ENCODE assay signal across 21 cellular contexts in the genomic region with DNA sequence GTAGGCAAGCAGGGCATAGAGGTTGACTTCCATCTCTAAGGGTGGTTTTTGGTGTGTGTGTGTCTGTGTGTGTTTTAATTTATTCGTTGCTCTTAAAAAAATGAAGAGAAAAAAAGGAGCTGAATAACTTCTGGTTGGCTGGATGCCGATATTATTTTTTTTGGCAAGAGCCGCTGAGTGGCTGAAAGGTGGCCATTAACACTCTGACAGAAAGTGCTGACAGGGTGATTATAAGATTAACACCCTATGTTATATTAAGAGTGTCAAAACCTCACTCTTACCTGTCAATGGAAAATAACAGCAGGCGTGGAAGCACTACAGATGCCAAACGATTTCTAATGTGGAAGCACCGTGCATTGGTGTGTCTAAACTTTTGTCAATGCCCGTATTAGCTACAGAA.
"Had no signal": no experiment of that assay in that cellular context is flagged by ENCODE, and none has a peak within 500 bp of the region (broad histone marks: within the 10 kb centered on the region; RNA-seq: fewer than 3 reads in every experiment).

No MANE protein-coding gene starts in this region.

- H3K4me2 ChIP-seq: hepatocyte had no signal

- DNase-seq: erythroblast; foreskin keratinocyte; kidney; left colon; mammary epithelial cell; mucosa of descending colon; naive thymus-derived CD8-positive, alpha-beta T cell; pancreas; spleen; stimulated activated CD4-positive, alpha-beta T cell treated with anti-CD3 and anti-CD28 coated beads, Interleukin-15, amount 100 ng/mL, for 24 hours; stimulated activated CD4-positive, alpha-beta T cell treated with anti-CD3 and anti-CD28 coated beads, Interleukin-1b, Interleukin-23, amount 100 ng/mL, for 48 hours; stimulated activated CD4-positive, alpha-beta T cell treated with anti-CD3 and anti-CD28 coated beads, Interleukin-4, amount 100 ng/mL, for 24 hours; tibial artery; upper lobe of left lung; uterus had no signal

- H3K79me2 ChIP-seq: hepatocyte had no signal

- H3K4me3 Mint-ChIP-seq: naive thymus-derived CD8-positive, alpha-beta T cell; neural crest cell; stimulated activated memory B cell treated with anti-CD40 and anti-IgM and Interleukin-4, amounts not matched to agents 10 μg/mL and 1 μg/mL and 100 μg/mL, for 72 hours; stimulated activated naive CD8-positive, alpha-beta T cell treated with anti-CD3 and anti-CD28 coated beads, Interleukin-15, Interleukin-2, amounts not matched to agents 100 ng/mL and 50 ng/mL, for 24 hours had no signal

- H3K27ac ChIP-seq: foreskin keratinocyte, hepatocyte, pancreas, spleen, tibial artery, upper lobe of left lung, uterus had no signal

- H3K36me3 ChIP-seq: pancreas, spleen, tibial artery, upper lobe of left lung, uterus had no signal

- H3K4me3 ChIP-seq: hepatocyte, mucosa of descending colon, pancreas, spleen, tibial artery, upper lobe of left lung, uterus had no signal

- H2AFZ ChIP-seq: hepatocyte had no signal

- H3K9me3 ChIP-seq: mucosa of descending colon, pancreas, spleen, tibial artery, upper lobe of left lung, uterus had no signal

- H3K27me3 ChIP-seq: foreskin keratinocyte, hepatocyte, pancreas, spleen, tibial artery, upper lobe of left lung, uterus had no signal

- ATAC-seq: foreskin keratinocyte; left colon; mucosa of descending colon; naive thymus-derived CD8-positive, alpha-beta T cell; pancreas; sciatic nerve; stimulated activated memory B cell treated with anti-CD40 and anti-IgM and Interleukin-4, amounts not matched to agents 10 μg/mL and 1 μg/mL and 100 μg/mL, for 72 hours had no signal

- H3K36me3 Mint-ChIP-seq: naive thymus-derived CD8-positive, alpha-beta T cell; stimulated activated memory B cell treated with anti-CD40 and anti-IgM and Interleukin-4, amounts not matched to agents 10 μg/mL and 1 μg/mL and 100 μg/mL, for 72 hours had no signal

- H3K27me3 Mint-ChIP-seq: progenitor cell of endocrine pancreas; stimulated activated memory B cell treated with anti-CD40 and anti-IgM and Interleukin-4, amounts not matched to agents 10 μg/mL and 1 μg/mL and 100 μg/mL, for 72 hours; stimulated activated naive CD8-positive, alpha-beta T cell treated with anti-CD3 and anti-CD28 coated beads, Interleukin-15, Interleukin-2, amounts not matched to agents 100 ng/mL and 50 ng/mL, for 24 hours had no signal

- H3K4me1 ChIP-seq: foreskin keratinocyte, pancreas, spleen, tibial artery, upper lobe of left lung, uterus had no signal

- FAIRE-seq: kidney, pancreas had no signal

- H3K4me1 Mint-ChIP-seq: naive thymus-derived CD8-positive, alpha-beta T cell; neural crest cell; stimulated activated memory B cell treated with anti-CD40 and anti-IgM and Interleukin-4, amounts not matched to agents 10 μg/mL and 1 μg/mL and 100 μg/mL, for 72 hours had no signal

- H3K9me3 Mint-ChIP-seq: stimulated activated naive CD8-positive, alpha-beta T cell treated with anti-CD3 and anti-CD28 coated beads, Interleukin-15, Interleukin-2, amounts not matched to agents 100 ng/mL and 50 ng/mL, for 24 hours had no signal

- H3K27ac Mint-ChIP-seq: naive thymus-derived CD8-positive, alpha-beta T cell; progenitor cell of endocrine pancreas; stimulated activated memory B cell treated with anti-CD40 and anti-IgM and Interleukin-4, amounts not matched to agents 10 μg/mL and 1 μg/mL and 100 μg/mL, for 72 hours; stimulated activated naive CD8-positive, alpha-beta T cell treated with anti-CD3 and anti-CD28 coated beads, Interleukin-15, Interleukin-2, amounts not matched to agents 100 ng/mL and 50 ng/mL, for 24 hours had no signal
